Comparison of ENCODE assay signal across 13 cellular contexts in genomic region chr7:101864039-101864438, GRCh38.
"Had no signal": no experiment of that assay in that cellular context is flagged by ENCODE, and none has a peak within 500 bp of the region (broad histone marks: within the 10 kb centered on the region; RNA-seq: fewer than 3 reads in every experiment).

No MANE protein-coding gene starts in this region.

- H3K9me3 ChIP-seq: colonic mucosa, right atrium auricular region had no signal

- ATAC-seq: left lobe of liver; naive thymus-derived CD4-positive, alpha-beta T cell had no signal

- H3K4me2 ChIP-seq: smooth muscle cell had no signal

- H3K36me3 ChIP-seq: colonic mucosa, right atrium auricular region had no signal

- H3K4me3 ChIP-seq: colonic mucosa, right atrium auricular region, smooth muscle cell had no signal

- H3K4me1 ChIP-seq: colonic mucosa had no signal

- H3K27me3 ChIP-seq: colonic mucosa, right atrium auricular region had no signal

- FAIRE-seq: urothelium cell line had no signal

- DNase-seq: colonic mucosa; dermis blood vessel endothelial cell; effector CD4-positive, alpha-beta T cell; foreskin melanocyte; islet precursor cell; mammary epithelial cell; naive thymus-derived CD4-positive, alpha-beta T cell; stimulated activated CD4-positive, alpha-beta T cell treated with anti-CD3 and anti-CD28 coated beads, Interleukin-2, amount 100 ng/mL, for 48 hours; stimulated activated naive CD4-positive, alpha-beta T cell treated with Interleukin-2 at 50 U/mL for 16 hours had no signal

- H3K27ac ChIP-seq: colonic mucosa had no signal
